ENCODE assay signal across 20 cellular contexts in genomic region chr10:132921818-132922807, GRCh38. TPM values are rescaled to one million over a fixed set of nuclear protein-coding genes. Genes with fewer than 3 reads are reported as not detected.
DNase-seq lines count a peak whose midpoint lies in the region; ATAC-seq, FAIRE-seq and TF ChIP-seq lines count a peak whose summit lies in the region.
"Had no signal": no experiment of that assay in that cellular context is flagged by ENCODE, and none has a peak within 500 bp of the region (broad histone marks: within the 10 kb centered on the region; RNA-seq: fewer than 3 reads in every experiment).

No MANE protein-coding gene starts in this region.

- H3K27ac Mint-ChIP-seq in glutamatergic neuron (ENCODE audit: unreplicated experiment): no peak overlapping the region
- H3K27ac Mint-ChIP-seq: CD8-positive, alpha-beta memory T cell had no signal

- DNase-seq in left cardiac atrium (peak; percentile 9), right atrium auricular region (ENCODE audit: low spot score) (no peak), glutamatergic neuron (peak; percentile 12), spleen (peak; percentile 64), GM12892 (ENCODE audit: insufficient read length) (no peak), NCI-H1092 treated with DMSO at 0.1 percent for 48 hours (lab: John Stamatoyannopoulos, UW) (no peak)
- DNase-seq: C1 segment of cervical spinal cord, DND-41, H7, NCI-H1105 treated with DMSO at 0.1 percent for 48 hours, NCI-H1694, NCI-H2081 treated with DMSO at 0.1 percent for 48 hours, NCI-H524 treated with DMSO at 0.1 percent for 48 hours, SJCRH30, SW 1271 had no signal

- TF ChIP-seq POLR2A in spleen (IDR thresholded peaks at IDR 0.05): no peak
- TF ChIP-seq POLR2A in GM12892 (IDR thresholded peaks at IDR 0.05; ENCODE audit: low read depth, low read length): no peak

- no peak for TF ChIP-seq EP300 in Ishikawa (IDR thresholded peaks at IDR 0.05; ENCODE audit: borderline replicate concordance)

- no peak overlapping the region for H3K27ac ChIP-seq in right atrium auricular region
- H3K27ac ChIP-seq in spleen: no peak overlapping the region
- H3K27ac ChIP-seq: A549, RWPE1, SJCRH30 had no signal

- H3K4me1 ChIP-seq in right atrium auricular region (no peaks in the 10 kb centered on the region), spleen (no peaks in the 10 kb centered on the region)
- H3K4me1 ChIP-seq: A549, SJCRH30 had no signal

- peaks cover 4% of the 10 kb centered on the region for H3K27me3 Mint-ChIP-seq in glutamatergic neuron (ENCODE audit: unreplicated experiment)
- H3K27me3 Mint-ChIP-seq: CD8-positive, alpha-beta memory T cell had no signal

- TF ChIP-seq RAD21 in Ishikawa (IDR thresholded peaks at IDR 0.05; ENCODE audit: low read depth): no peak

- 83 to 86% (median 84%) methylated on average over 28 to 52 of the region's 52 CpGs for WGBS in spleen, 5 donors

- ATAC-seq in left cardiac atrium (no peak), GM18867 (IDR thresholded peaks at IDR 0.05; ENCODE audit: unreplicated experiment) (no peak)

- H3K9me3 ChIP-seq in right atrium auricular region (no peaks in the 10 kb centered on the region), spleen (no peaks in the 10 kb centered on the region)
- H3K9me3 ChIP-seq: A549, SJCRH30 had no signal

- intact Hi-C loops in left cardiac atrium (cut with DNase I): no loop called here
- intact Hi-C loops in spleen (cut with DNase I; ENCODE audit: low total_unique reads): no loop called here

- H3K36me3 ChIP-seq in right atrium auricular region: no peaks in the 10 kb centered on the region
- no peaks in the 10 kb centered on the region for H3K36me3 ChIP-seq in spleen
- H3K36me3 ChIP-seq: SJCRH30 had no signal

- H3K4me3 ChIP-seq in right atrium auricular region (no peak overlapping the region), spleen (no peak overlapping the region)
- H3K4me3 ChIP-seq: A549, SJCRH30 had no signal

- no peak for FAIRE-seq in GM12892 (lab: Jason Lieb, UNC)
- FAIRE-seq: A549 had no signal

- H3K36me3 Mint-ChIP-seq in glutamatergic neuron (ENCODE audit: unreplicated experiment): no peaks in the 10 kb centered on the region
- H3K36me3 Mint-ChIP-seq: CD8-positive, alpha-beta memory T cell had no signal

- TF ChIP-seq CTCF in right atrium auricular region (IDR thresholded peaks at IDR 0.05) (no peak), glutamatergic neuron (IDR thresholded peaks at IDR 0.05; ENCODE audit: partially characterized antibody, unreplicated experiment) (no peak), spleen (IDR thresholded peaks at IDR 0.05 in 8 of 11, conservative IDR thresholded peaks at IDR 0.05 in 3 of 11) (no peak)

- no peaks in the 10 kb centered on the region for H3K4me1 Mint-ChIP-seq in glutamatergic neuron (ENCODE audit: low read depth, unreplicated experiment)
- H3K4me1 Mint-ChIP-seq: CD8-positive, alpha-beta memory T cell had no signal

- H3K9me3 Mint-ChIP-seq in glutamatergic neuron (ENCODE audit: unreplicated experiment): peaks cover 2% of the 10 kb centered on the region
- H3K9me3 Mint-ChIP-seq: CD8-positive, alpha-beta memory T cell had no signal

- no peak overlapping the region for H3K4me3 Mint-ChIP-seq in glutamatergic neuron (ENCODE audit: unreplicated experiment)
- H3K4me3 Mint-ChIP-seq: CD8-positive, alpha-beta memory T cell had no signal

- H3K27me3 ChIP-seq in right atrium auricular region: no peaks in the 10 kb centered on the region
- H3K27me3 ChIP-seq in spleen (replicated peaks in 1 of 7): peaks cover 0 to 84% (median 17%) of the 10 kb centered on the region in 7 donors
- H3K27me3 ChIP-seq: SJCRH30 had no signal

TF ChIP-seq in Ishikawa, 13 proteins besides CTCF, POLR2A, EP300 and RAD21:
- TF ChIP-seq REST (IDR thresholded peaks at IDR 0.05; ENCODE audit: low read depth) (no peak), YY1 (IDR thresholded peaks at IDR 0.05; ENCODE audit: low read depth) (0 out of 2 replicates have a peak, but pooled peaks have one; percentile 26), TEAD4 (IDR thresholded peaks at IDR 0.05) (no peak), NFIC (IDR thresholded peaks at IDR 0.05) (no peak), CEBPB (IDR thresholded peaks at IDR 0.05) (no peak)

RNA-seq across cellular contexts. Expression of gene CFAP46, which starts 20.3 kb away (rescaled TPM):
- total RNA-seq in left cardiac atrium (1 to 10 TPM; 1.2 to 1.7 TPM), right atrium auricular region (1 to 10 TPM in 1 of 2 donors, under 1 TPM in 1; 0.35 to 1.5 TPM), glutamatergic neuron (ENCODE audit: unreplicated experiment) (5.2 TPM), spleen (1 to 10 TPM in 1 of 7 donors, under 1 TPM in 5, not detected in 1; 0.09 to 1.1 (median 0.45) TPM)
- polyA plus RNA-seq in spleen: under 1 TPM in 2 of 3 donors, not detected in 1; 0.03 to 0.08 TPM
- polyA plus RNA-seq in GM12892 (2012; ENCODE audit: missing spikeins): not detected
- polyA plus RNA-seq: CD8-positive, alpha-beta memory T cell had no signal

Comparison
In these comparisons a context has a peak if more than half of its experiments do, and no peak if none do; other contexts are left out.
1. DNase-seq: peak in left cardiac atrium (single experiment), glutamatergic neuron (single experiment) and spleen (single experiment); none in right atrium auricular region (single experiment), GM12892 (single experiment) and NCI-H1092 treated with DMSO at 0.1 percent for 48 hours (single experiment).